In genomic region chr2:237200462-237200861, GRCh38 we compare ENCODE assay signal across 17 cellular contexts.
DNase-seq lines count a peak whose midpoint lies in the region; TF ChIP-seq lines count a peak whose summit lies in the region.
"Had no signal": no experiment of that assay in that cellular context is flagged by ENCODE, and none has a peak within 500 bp of the region (broad histone marks: within the 10 kb centered on the region; RNA-seq: fewer than 3 reads in every experiment).

No MANE protein-coding gene starts in this region.

- no peaks in the 10 kb centered on the region for H3K9me3 Mint-ChIP-seq in activated naive CD4-positive, alpha-beta T cell treated with anti-CD3 and anti-CD28 coated beads, Interleukin-2, amount 50 U/mL, for 24 hours
- H3K9me3 Mint-ChIP-seq in chondrocyte (ENCODE audit: low read depth) = peaks cover 3% of the 10 kb centered on the region

- H3K79me1 ChIP-seq in mesenchymal stem cell (replicated peaks; ENCODE audit: low read length, poor library complexity, severe bottlenecking) = no peaks in the 10 kb centered on the region

- no peak overlapping the region for H2BK5ac ChIP-seq in mesenchymal stem cell (ENCODE audit: low read depth, low read length, poor library complexity, severe bottlenecking)

- H3K4me3 ChIP-seq in mesenchymal stem cell (ENCODE audit: insufficient read depth in 1 of 2, low read depth in 1 of 2, low read length in 2 of 2) = no peak overlapping the region
- H3K4me3 ChIP-seq in testis = no peak overlapping the region
- H3K4me3 ChIP-seq: BLaER1 treated with 17β-estradiol and CSF1 and Interleukin-3, amounts not matched to agents 10 nM and 100 nM had no signal

- peaks cover 2% of the 10 kb centered on the region for H3K27me3 Mint-ChIP-seq in activated naive CD4-positive, alpha-beta T cell treated with anti-CD3 and anti-CD28 coated beads, Interleukin-2, amount 50 U/mL, for 24 hours
- H3K27me3 Mint-ChIP-seq in chondrocyte (ENCODE audit: low read depth) = no peaks in the 10 kb centered on the region

- H3K4me1 Mint-ChIP-seq in activated naive CD4-positive, alpha-beta T cell treated with anti-CD3 and anti-CD28 coated beads, Interleukin-2, amount 50 U/mL, for 24 hours = no peaks in the 10 kb centered on the region
- H3K4me1 Mint-ChIP-seq in chondrocyte (ENCODE audit: low read depth) = peaks cover 83% of the 10 kb centered on the region
- H3K4me1 Mint-ChIP-seq: CD8-positive, alpha-beta memory T cell had no signal

- H3K14ac ChIP-seq in mesenchymal stem cell (ENCODE audit: low read length in 2 of 2) = peak overlapping the region in 1 of 2 experiments; percentile 0

- H2BK120ac ChIP-seq in mesenchymal stem cell (ENCODE audit: low read depth, low read length) = peak overlapping the region; percentile 66

- peak overlapping the region; percentile 0 for H2AK5ac ChIP-seq in mesenchymal stem cell (ENCODE audit: low read length, severe bottlenecking)

- TF ChIP-seq CTCF in chondrocyte (IDR thresholded peaks at IDR 0.05) (no peak), testis (IDR thresholded peaks at IDR 0.05) (no peak)

- DNase-seq in activated naive CD4-positive, alpha-beta T cell treated with Interleukin-2 at 50 U/mL for 16 hours = no peak
- DNase-seq in chondrocyte (ENCODE audit: low spot score) (peak; percentile 76), mesenchymal stem cell (no peak), testis (peak; percentile 2), superior temporal gyrus (ENCODE audit: extremely low spot score) (no peak), GM19238 (ENCODE audit: insufficient read length, low spot score) (no peak), NCI-H69 (lab: John Stamatoyannopoulos, UW) (no peak)
- DNase-seq: CD8-positive, alpha-beta memory T cell; KG1; NCI-H1105 treated with DMSO at 0.1 percent for 48 hours; NCI-H1694; NCI-H510A treated with DMSO at 0.1 percent for 48 hours; NCI-H82; OCI-M1; SHP77 had no signal

- no peak overlapping the region for H3K4me2 ChIP-seq in mesenchymal stem cell (ENCODE audit: low read length, poor library complexity, severe bottlenecking)

- H3K18ac ChIP-seq in mesenchymal stem cell (ENCODE audit: low read depth in 1 of 2, low read length in 2 of 2) = peak overlapping the region; percentile 86 to 96

- H3K27me3 ChIP-seq in mesenchymal stem cell (ENCODE audit: control insufficient read depth in 1 of 2, insufficient read depth in 1 of 2, low read length in 2 of 2) = no peaks in the 10 kb centered on the region
- no peaks in the 10 kb centered on the region for H3K27me3 ChIP-seq in testis
- H3K27me3 ChIP-seq: BLaER1 treated with 17β-estradiol and CSF1 and Interleukin-3, amounts not matched to agents 10 nM and 100 nM had no signal

- peaks cover 50% of the 10 kb centered on the region for H3K4me1 ChIP-seq in mesenchymal stem cell (ENCODE audit: control insufficient read depth, insufficient read depth, low read depth, low read length)
- no peaks in the 10 kb centered on the region for H3K4me1 ChIP-seq in testis

- peak overlapping the region; percentile 48 for H4K8ac ChIP-seq in mesenchymal stem cell (ENCODE audit: low read length)

- H3K23ac ChIP-seq in mesenchymal stem cell (ENCODE audit: low read length in 2 of 2) = no peak overlapping the region

- H3K27ac ChIP-seq in mesenchymal stem cell (ENCODE audit: low read length, poor library complexity, severe bottlenecking) = no peak overlapping the region
- H3K27ac ChIP-seq in testis = no peak overlapping the region

- H3K27ac Mint-ChIP-seq in activated naive CD4-positive, alpha-beta T cell treated with anti-CD3 and anti-CD28 coated beads, Interleukin-2, amount 50 U/mL, for 24 hours = peak overlapping the region; percentile 55
- no peak overlapping the region for H3K27ac Mint-ChIP-seq in chondrocyte (ENCODE audit: unreplicated experiment)
- H3K27ac Mint-ChIP-seq: CD8-positive, alpha-beta memory T cell had no signal

- H3K4me3 Mint-ChIP-seq in activated naive CD4-positive, alpha-beta T cell treated with anti-CD3 and anti-CD28 coated beads, Interleukin-2, amount 50 U/mL, for 24 hours = no peak overlapping the region
- H3K4me3 Mint-ChIP-seq in chondrocyte (ENCODE audit: unreplicated experiment) = no peak overlapping the region
- H3K4me3 Mint-ChIP-seq: CD8-positive, alpha-beta memory T cell had no signal

- H3K36me3 ChIP-seq in mesenchymal stem cell (ENCODE audit: control insufficient read depth in 1 of 2, insufficient read depth in 2 of 2, low read depth in 1 of 2, low read length in 2 of 2) (no peaks in the 10 kb centered on the region), testis (ENCODE audit: low read depth, missing control alignments) (no peaks in the 10 kb centered on the region)
- H3K36me3 ChIP-seq: BLaER1 treated with 17β-estradiol and CSF1 and Interleukin-3, amounts not matched to agents 10 nM and 100 nM had no signal

- H2BK12ac ChIP-seq in mesenchymal stem cell (ENCODE audit: low read length in 2 of 2) = peak overlapping the region; percentile 100

- H3K36me3 Mint-ChIP-seq in activated naive CD4-positive, alpha-beta T cell treated with anti-CD3 and anti-CD28 coated beads, Interleukin-2, amount 50 U/mL, for 24 hours = no peaks in the 10 kb centered on the region
- H3K36me3 Mint-ChIP-seq in chondrocyte (ENCODE audit: low read depth) = no peaks in the 10 kb centered on the region
- H3K36me3 Mint-ChIP-seq: CD8-positive, alpha-beta memory T cell had no signal

- intact Hi-C loops in testis (cut with DNase I; ENCODE audit: low total_unique reads) = no loop called here

- peak overlapping the region; percentile 91 for H4K91ac ChIP-seq in mesenchymal stem cell (ENCODE audit: low read length)

- peak overlapping the region; percentile 4 for H3K9ac ChIP-seq in mesenchymal stem cell (ENCODE audit: low read length)
- H3K9ac ChIP-seq: BLaER1 treated with 17β-estradiol and CSF1 and Interleukin-3, amounts not matched to agents 10 nM and 100 nM had no signal

- no peaks in the 10 kb centered on the region for H3K9me3 ChIP-seq in mesenchymal stem cell (ENCODE audit: control insufficient read depth, low read length)
- no peaks in the 10 kb centered on the region for H3K9me3 ChIP-seq in testis

- H2BK15ac ChIP-seq in mesenchymal stem cell (ENCODE audit: low read depth, poor library complexity, severe bottlenecking) = peak overlapping the region; percentile 17

- peak overlapping the region; percentile 50 to 55 for H3K4ac ChIP-seq in mesenchymal stem cell (ENCODE audit: low read depth in 1 of 2, low read length in 2 of 2)

- WGBS in mesenchymal stem cell = 98% methylated on average over 7 of the region's 7 CpGs
- 94 to 100% methylated on average over 4 to 7 of the region's 7 CpGs for WGBS in testis, 2 donors

- TF ChIP-seq POLR2A in testis (IDR thresholded peaks at IDR 0.05) = no peak

- H2AFZ ChIP-seq in mesenchymal stem cell (ENCODE audit: low read depth, low read length) = no peak overlapping the region

Comparison
In these comparisons a context has a peak if more than half of its experiments do, and no peak if none do; other contexts are left out.
1. DNase-seq: peak in chondrocyte (single experiment) and testis (single experiment); none in activated naive CD4-positive, alpha-beta T cell treated with Interleukin-2 at 50 U/mL for 16 hours (single experiment), mesenchymal stem cell (single experiment), superior temporal gyrus (single experiment), GM19238 (single experiment) and NCI-H69 (single experiment).